ENCODE assay signal across 8 cellular contexts in the genomic region with DNA sequence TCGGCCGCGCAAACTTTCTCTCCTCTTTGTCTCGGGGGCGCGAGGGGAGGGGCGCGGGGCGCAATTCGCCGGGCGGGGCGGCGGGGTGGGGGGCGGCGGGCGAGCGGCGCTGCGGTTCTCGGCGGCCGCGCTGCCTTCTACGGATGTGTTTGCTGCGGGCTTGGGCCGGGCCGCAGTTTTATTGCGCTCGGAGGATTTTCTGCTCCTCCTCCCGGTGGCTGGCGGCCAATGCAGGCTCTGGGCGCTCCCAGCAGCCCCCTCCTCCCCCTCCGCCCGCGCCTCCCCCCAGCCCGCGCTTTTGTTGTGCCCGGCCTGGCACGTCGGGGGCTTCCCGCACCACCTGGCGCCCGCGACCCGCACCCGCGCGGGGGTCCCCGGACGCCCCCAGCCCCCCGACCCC. TPM values are rescaled to one million over a fixed set of nuclear protein-coding genes. Genes with fewer than 3 reads are reported as not detected.
DNase-seq lines count a peak whose midpoint lies in the region; ATAC-seq, FAIRE-seq and TF ChIP-seq lines count a peak whose summit lies in the region.

Gene TIMP2, minus strand, starts transcription at position 154 of the 400 bp plus-strand sequence. CDS start 299 bp downstream, outside the sequence.

- ATAC-seq in GM21390 (IDR thresholded peaks at IDR 0.05; ENCODE audit: unreplicated experiment) = no peak

- TF ChIP-seq CTCF in astrocyte (IDR thresholded peaks at IDR 0.05; ENCODE audit: insufficient read depth, low read depth, low read length) = no peak

- H3K27me3 ChIP-seq in astrocyte (ENCODE audit: insufficient read depth, low read length) = no peaks in the 10 kb centered on the region

- H3K4me3 ChIP-seq in astrocyte (ENCODE audit: insufficient read depth, low read depth, low read length) (peak within 1 kb of the TSS; percentile 85), urinary bladder (ENCODE audit: low read depth, low read length) (peak within 1 kb of the TSS; percentile 88)

- peaks cover 4% of the 10 kb centered on the region for H3K36me3 Mint-ChIP-seq in astrocyte (ENCODE audit: low read depth, unreplicated experiment)

- H3K36me3 ChIP-seq in astrocyte (ENCODE audit: insufficient read depth, low read length) = no peaks in the 10 kb centered on the region
- H3K36me3 ChIP-seq in urinary bladder (ENCODE audit: insufficient read depth) = no peaks in the 10 kb centered on the region

- no peak within 1 kb of the TSS for H3K27ac Mint-ChIP-seq in astrocyte (ENCODE audit: unreplicated experiment)

- DNase-seq in ELF-1 (ENCODE audit: low read depth, low spot score) = peak; percentile 83
- peak; percentile 35 for DNase-seq in NCI-H1417 treated with DMSO at 0.1 percent for 48 hours (lab: John Stamatoyannopoulos, UW)
- peak; percentile 11 to 74 (median 46) for DNase-seq in T-helper 2 cell
- peak; percentile 63 for DNase-seq in astrocyte (ENCODE audit: low read depth)
- DNase-seq in hepatic stellate cell (ENCODE audit: low spot score) = peak; percentile 93
- DNase-seq in pulmonary artery endothelial cell (ENCODE audit: low read depth, low spot score) = peak; percentile 37

- peaks cover 10% of the 10 kb centered on the region for H3K4me1 Mint-ChIP-seq in astrocyte (ENCODE audit: low read depth, unreplicated experiment)

- H3K9me3 Mint-ChIP-seq in astrocyte (ENCODE audit: unreplicated experiment) = no peaks in the 10 kb centered on the region

- peak within 1 kb of the TSS; percentile 100 for H3K4me2 ChIP-seq in astrocyte (ENCODE audit: low read length)

- no peak for FAIRE-seq in astrocyte (lab: Jason Lieb, UNC)

- H3K27ac ChIP-seq in astrocyte (ENCODE audit: low read depth, low read length) (peak within 1 kb of the TSS; percentile 86), urinary bladder (ENCODE audit: low read depth) (peak within 1 kb of the TSS; percentile 95)

- H2AFZ ChIP-seq in astrocyte (ENCODE audit: low read depth, low read length) = peak within 1 kb of the TSS; percentile 80

- H3K4me3 Mint-ChIP-seq in astrocyte (ENCODE audit: unreplicated experiment) = peak within 1 kb of the TSS; percentile 83

- peak within 1 kb of the TSS; percentile 85 for H3K9ac ChIP-seq in astrocyte (ENCODE audit: low read length)

- peaks cover 10% of the 10 kb centered on the region for H3K27me3 Mint-ChIP-seq in astrocyte (ENCODE audit: low read depth, unreplicated experiment)

- peaks cover 44% of the 10 kb centered on the region for H3K79me2 ChIP-seq in astrocyte (ENCODE audit: insufficient read depth, low read length)

- peaks cover 40% of the 10 kb centered on the region for H4K20me1 ChIP-seq in astrocyte (ENCODE audit: insufficient read depth, low read length)

- no peaks in the 10 kb centered on the region for H3K9me3 ChIP-seq in astrocyte (ENCODE audit: insufficient read depth, low read depth, low read length)

- H3K4me1 ChIP-seq in astrocyte (ENCODE audit: insufficient read depth, low read length) = peaks cover 39% of the 10 kb centered on the region
- no peaks in the 10 kb centered on the region for H3K4me1 ChIP-seq in urinary bladder (ENCODE audit: insufficient read depth)

- WGBS in urinary bladder = under 1% methylated on average over 52 of the region's 52 CpGs

RNA-seq across cellular contexts. Expression of gene TIMP2, which starts in this region (rescaled TPM):
- total RNA-seq in astrocyte (184 and 187 TPM in 2 replicates), pulmonary artery endothelial cell (34.1 and 39.5 TPM in 2 replicates), urinary bladder (116 TPM)
- polyA plus RNA-seq in urinary bladder = 395 TPM

Comparison
In these comparisons a context has a peak if more than half of its experiments do, and no peak if none do; other contexts are left out.
1. DNase-seq: peak in every context shown above with its lines; median percentile 93 in hepatic stellate cell; 83 in ELF-1; 63 in astrocyte; 46 in T-helper 2 cell; 37 in pulmonary artery endothelial cell; 35 in NCI-H1417 treated with DMSO at 0.1 percent for 48 hours.